19 cellular contexts compared by ENCODE assay signal in genomic region chr6:131980791-131981623, GRCh38. TPM values are rescaled to one million over a fixed set of nuclear protein-coding genes. Genes with fewer than 3 reads are reported as not detected.
DNase-seq lines count a peak whose midpoint lies in the region; ATAC-seq and TF ChIP-seq lines count a peak whose summit lies in the region.
"Had no signal": no experiment of that assay in that cellular context is flagged by ENCODE, and none has a peak within 500 bp of the region (broad histone marks: within the 10 kb centered on the region; RNA-seq: fewer than 3 reads in every experiment).

No MANE protein-coding gene starts in this region.

- TF ChIP-seq CTCF in WTC11 (IDR thresholded peaks at IDR 0.05) (no peak), fibroblast of the aortic adventitia (IDR thresholded peaks at IDR 0.05; ENCODE audit: insufficient read depth, low read length) (no peak)

- no peaks in the 10 kb centered on the region for H3K36me3 ChIP-seq in skeletal muscle satellite cell (ENCODE audit: insufficient read depth, low read length)
- H3K36me3 ChIP-seq: BLaER1 treated with 17β-estradiol and CSF1 and Interleukin-3, amounts not matched to agents 10 nM and 100 nM had no signal

- POLR2A ChIA-PET in WTC11 (lab: Charles Lee): no interaction called here

- H3K4me3 ChIP-seq in fibroblast of the aortic adventitia (ENCODE audit: low read depth, low read length) (no peak overlapping the region), skeletal muscle satellite cell (ENCODE audit: low read length) (no peak overlapping the region)
- H3K4me3 ChIP-seq: BLaER1 treated with 17β-estradiol and CSF1 and Interleukin-3, amounts not matched to agents 10 nM and 100 nM had no signal

- no peaks in the 10 kb centered on the region for H3K27me3 ChIP-seq in skeletal muscle satellite cell (ENCODE audit: control insufficient read depth, insufficient read depth, low read length)
- H3K27me3 ChIP-seq: BLaER1 treated with 17β-estradiol and CSF1 and Interleukin-3, amounts not matched to agents 10 nM and 100 nM had no signal

- H3K9me3 Mint-ChIP-seq in WTC11: no peaks in the 10 kb centered on the region
- H3K9me3 Mint-ChIP-seq: activated T-helper 2 cell treated with anti-CD3 and anti-CD28 coated beads, Interferon-gamma antibody, Interleukin-2, Interleukin-4, amounts not matched to agents 10 μg/mL and 5 μg/mL and 100 μg/mL, durations not matched to agents 14 hours and 24 hours and 36 hours; neural crest cell had no signal

- no peaks in the 10 kb centered on the region for H3K4me1 Mint-ChIP-seq in WTC11
- H3K4me1 Mint-ChIP-seq: neural crest cell had no signal

- H3K4me3 Mint-ChIP-seq in WTC11: no peak overlapping the region
- H3K4me3 Mint-ChIP-seq: neural crest cell had no signal

- no peaks in the 10 kb centered on the region for H3K9me3 ChIP-seq in skeletal muscle satellite cell (replicated peaks; ENCODE audit: low read length)

- H3K36me3 Mint-ChIP-seq in WTC11: no peaks in the 10 kb centered on the region

- CTCF ChIA-PET in WTC11 (lab: Charles Lee): no interaction called here

- no peaks in the 10 kb centered on the region; the same call in 1 of the 2 replicates for H3K27me3 Mint-ChIP-seq in WTC11 (ENCODE audit: low read depth)

- H3K4me1 ChIP-seq in skeletal muscle satellite cell (ENCODE audit: control insufficient read depth, insufficient read depth, low read length): peaks cover 70% of the 10 kb centered on the region

- H3K27ac Mint-ChIP-seq in WTC11: no peak overlapping the region
- H3K27ac Mint-ChIP-seq: activated T-helper 2 cell treated with anti-CD3 and anti-CD28 coated beads, Interferon-gamma antibody, Interleukin-2, Interleukin-4, amounts not matched to agents 10 μg/mL and 5 μg/mL and 100 μg/mL, durations not matched to agents 14 hours and 24 hours and 36 hours had no signal

- DNase-seq in HT-29 (ENCODE audit: low spot score): peak; percentile 63
- DNase-seq in WTC11 (ENCODE audit: low spot score): no peak
- peak; percentile 30 for DNase-seq in fibroblast of the aortic adventitia (ENCODE audit: low read depth)
- DNase-seq: cerebellar nuclear complex; mesendoderm; NCI-H187; NCI-H446; SHP77; stimulated activated naive CD8-positive, alpha-beta T cell treated with anti-CD3 and anti-CD28 coated beads, Interleukin-15, Interleukin-2, amounts not matched to agents 100 U/mL and 50 U/mL, for 24 hours; trophoblast cell had no signal

- no peak for ATAC-seq in WTC11
- ATAC-seq in GM21717 (IDR thresholded peaks at IDR 0.05; ENCODE audit: unreplicated experiment): no peak
- ATAC-seq in GM21737 (IDR thresholded peaks at IDR 0.05; ENCODE audit: unreplicated experiment): no peak
- ATAC-seq in GM18519 (IDR thresholded peaks at IDR 0.05; ENCODE audit: low FRiP score, unreplicated experiment): no peak
- ATAC-seq: activated CD4-positive, CD25-positive, alpha-beta regulatory T cell treated with anti-CD3 and anti-CD28 coated beads, Interleukin-2, amount 50 U/mL, for 24 hours; stimulated activated naive CD8-positive, alpha-beta T cell treated with anti-CD3 and anti-CD28 coated beads, Interleukin-15, Interleukin-2, amounts not matched to agents 100 U/mL and 50 U/mL, for 24 hours had no signal

- H3K9ac ChIP-seq in skeletal muscle satellite cell (ENCODE audit: low read depth, low read length): peak overlapping the region; percentile 15
- H3K9ac ChIP-seq: BLaER1 treated with 17β-estradiol and CSF1 and Interleukin-3, amounts not matched to agents 10 nM and 100 nM had no signal

- peak overlapping the region; percentile 42 for H3K4me2 ChIP-seq in skeletal muscle satellite cell (ENCODE audit: low read length)

TF ChIP-seq in WTC11, 78 proteins besides CTCF, POLR2A, EP300 and RAD21:
- no peak for TF ChIP-seq FOXP1 (CRISPR knock-in tag; IDR thresholded peaks at IDR 0.05; ENCODE audit: borderline replicate concordance)
- peak; percentile 90 for TF ChIP-seq GABPB1 (CRISPR knock-in tag; IDR thresholded peaks at IDR 0.05)

RNA-seq across cellular contexts. Expression of gene CCN2, which starts 29.8 kb away (rescaled TPM):
- total RNA-seq in HT-29 (2014; rRNA removed; shearing (Covaris generic)): 29.2 and 32.8 TPM in 2 replicates
- total RNA-seq in WTC11 (2021) (67.8 to 75.9 TPM (median 74.7 TPM) in 3 replicates), fibroblast of the aortic adventitia (ENCODE audit: low replicate concordance) (15.9 and 118 TPM in 2 replicates)
- 11.2 and 18.8 TPM in 2 replicates for total RNA-seq in skeletal muscle satellite cell (2012; rRNA removed)
- total RNA-seq: activated T-helper 2 cell treated with anti-CD3 and anti-CD28 coated beads, Interferon-gamma antibody, Interleukin-2, Interleukin-4, amounts not matched to agents 10 μg/mL and 5 μg/mL and 100 μg/mL, durations not matched to agents 14 hours and 24 hours and 36 hours; T-helper 2 cell treated with Interferon-gamma antibody and Interleukin-4, amounts not matched to agents 100 ng/mL and 5 ng/mL, for 36 hours had no signal
